9 cellular contexts compared by ENCODE assay signal in the genomic region with DNA sequence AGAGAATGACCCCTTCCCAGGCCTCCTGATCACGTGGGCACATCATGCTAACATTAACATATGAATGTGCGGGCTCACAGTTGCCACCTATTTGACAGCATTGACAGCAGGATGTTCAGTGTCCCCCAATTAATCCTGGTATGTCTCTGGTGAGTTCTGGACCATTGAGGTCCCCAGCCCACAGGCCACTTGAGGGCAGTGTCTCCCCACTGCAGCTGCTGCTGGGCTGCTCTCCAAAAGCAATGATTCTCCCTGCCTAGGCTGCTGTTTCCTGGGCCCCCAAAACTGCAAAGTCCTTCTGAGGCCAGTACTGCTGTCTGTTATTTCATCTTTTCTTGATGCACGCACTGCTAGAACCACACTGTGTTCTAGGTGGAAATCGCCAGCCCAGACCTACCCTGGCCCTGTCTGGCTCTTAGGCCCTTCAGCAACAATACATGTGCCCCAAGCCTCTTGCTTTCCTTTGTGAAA. TPM values are rescaled to one million over a fixed set of nuclear protein-coding genes. Genes with fewer than 3 reads are reported as not detected.
DNase-seq lines count a peak whose midpoint lies in the region; ATAC-seq and TF ChIP-seq lines count a peak whose summit lies in the region.
"Had no signal": no experiment of that assay in that cellular context is flagged by ENCODE, and none has a peak within 500 bp of the region (broad histone marks: within the 10 kb centered on the region; RNA-seq: fewer than 3 reads in every experiment).

No MANE protein-coding gene starts in this region.

- H3K27ac Mint-ChIP-seq in CD8-positive, alpha-beta T cell: no peak overlapping the region
- H3K27ac Mint-ChIP-seq: IgD-negative memory B cell had no signal

- TF ChIP-seq POLR2A in body of pancreas (IDR thresholded peaks at IDR 0.05): no peak

- 41% methylated on average over 4 of the region's 4 CpGs for WGBS in body of pancreas, 2 donors

- peaks cover 22% of the 10 kb centered on the region for H3K27me3 Mint-ChIP-seq in CD8-positive, alpha-beta T cell (ENCODE audit: low read depth)

- no peak overlapping the region for H3K4me3 ChIP-seq in body of pancreas
- H3K4me3 ChIP-seq in CD8-positive, alpha-beta T cell (ENCODE audit: low read depth, low read length): no peak overlapping the region

- H3K27me3 ChIP-seq in body of pancreas: no peaks in the 10 kb centered on the region
- H3K27me3 ChIP-seq in CD8-positive, alpha-beta T cell (ENCODE audit: insufficient read depth, low read length): no peaks in the 10 kb centered on the region

- no peak overlapping the region for H3K4me3 Mint-ChIP-seq in CD8-positive, alpha-beta T cell
- H3K4me3 Mint-ChIP-seq: IgD-negative memory B cell had no signal

- H3K9me3 Mint-ChIP-seq in CD8-positive, alpha-beta T cell: peaks cover 5% of the 10 kb centered on the region

- no peaks in the 10 kb centered on the region for H3K4me1 ChIP-seq in body of pancreas
- H3K4me1 ChIP-seq in CD8-positive, alpha-beta T cell (ENCODE audit: insufficient read depth, low read length): no peaks in the 10 kb centered on the region

- POLR2A ChIA-PET in GM10248 (lab: Yijun Ruan, JAX): no interaction called here
- POLR2A ChIA-PET in CD8-positive, alpha-beta T cell (lab: Charles Lee): no interaction called here

- CTCF ChIA-PET in GM10248 (lab: Yijun Ruan, JAX): interaction anchor here (1.6 kb wide), 1 partner anchor 14 kb away, joined by 5 read pairs; no protein-coding TSS in a partner anchor
- CTCF ChIA-PET in CD8-positive, alpha-beta T cell (lab: Charles Lee): no interaction called here

- no peaks in the 10 kb centered on the region for H3K36me3 Mint-ChIP-seq in CD8-positive, alpha-beta T cell
- H3K36me3 Mint-ChIP-seq: IgD-negative memory B cell had no signal

- DNase-seq in GM10248 (ENCODE audit: extremely low spot score): peak; percentile 32
- peak; percentile 26 to 85 (median 58) for DNase-seq in NCI-H1417 (lab: John Stamatoyannopoulos, UW)
- DNase-seq in body of pancreas: peak; percentile 51 to 69 (median 52)
- peak; percentile 7 for DNase-seq in kidney glomerular epithelial cell (lab: John Stamatoyannopoulos, UW)
- peak; percentile 56 for DNase-seq in ureter (ENCODE audit: low spot score)
- DNase-seq in activated naive CD4-positive, alpha-beta T cell treated with Interleukin-2 at 50 U/mL for 16 hours: no peak
- DNase-seq in CD8-positive, alpha-beta T cell: no peak

- no peaks in the 10 kb centered on the region for H3K36me3 ChIP-seq in body of pancreas (replicated peaks in 1 of 2; ENCODE audit: insufficient read depth in 1 of 2, low read depth in 2 of 2)
- H3K36me3 ChIP-seq in CD8-positive, alpha-beta T cell (ENCODE audit: insufficient read depth, low read length): no peaks in the 10 kb centered on the region

- no peaks in the 10 kb centered on the region for H3K4me1 Mint-ChIP-seq in CD8-positive, alpha-beta T cell (ENCODE audit: low read depth)
- H3K4me1 Mint-ChIP-seq: IgD-negative memory B cell had no signal

- intact Hi-C loops in body of pancreas (cut with DNase I): no loop called here
- intact Hi-C loops in CD8-positive, alpha-beta T cell (cut with DNase I, micrococcal nuclease): no loop called here

- TF ChIP-seq CTCF in GM10248 (IDR thresholded peaks at IDR 0.05; ENCODE audit: control extremely low read depth, extremely low read depth, low read depth, missing control alignments) (peak; percentile 47), body of pancreas (IDR thresholded peaks at IDR 0.05) (peak; percentile 55 to 78 (median 68))
- no peak for TF ChIP-seq CTCF in CD8-positive, alpha-beta T cell (IDR thresholded peaks at IDR 0.05)

- no peak overlapping the region for H3K27ac ChIP-seq in body of pancreas
- no peak overlapping the region for H3K27ac ChIP-seq in CD8-positive, alpha-beta T cell (ENCODE audit: low read depth, low read length)

- no peaks in the 10 kb centered on the region for H3K9me3 ChIP-seq in body of pancreas
- no peaks in the 10 kb centered on the region for H3K9me3 ChIP-seq in CD8-positive, alpha-beta T cell (ENCODE audit: low read length)

- ATAC-seq in body of pancreas (no peak), GM21390 (IDR thresholded peaks at IDR 0.05; ENCODE audit: unreplicated experiment) (no peak)
- no peak for ATAC-seq in CD8-positive, alpha-beta T cell

RNA-seq across cellular contexts. Expression of a gene that starts 52.7 kb away (rescaled TPM):
- total RNA-seq in body of pancreas: 1 to 10 TPM; 1.0 to 1.6 TPM
- 14.3 TPM for total RNA-seq in ureter
- total RNA-seq in CD8-positive, alpha-beta T cell: not detected

Comparison
In these comparisons a context has a peak if more than half of its experiments do, and no peak if none do; other contexts are left out.
1. DNase-seq: peak in GM10248 (single experiment), NCI-H1417 (3 of 3), body of pancreas (4 of 4), kidney glomerular epithelial cell (single experiment) and ureter (single experiment); none in activated naive CD4-positive, alpha-beta T cell treated with Interleukin-2 at 50 U/mL for 16 hours (single experiment) and CD8-positive, alpha-beta T cell (0 of 7).